Comparison of ENCODE assay signal across 8 cellular contexts in the genomic region with DNA sequence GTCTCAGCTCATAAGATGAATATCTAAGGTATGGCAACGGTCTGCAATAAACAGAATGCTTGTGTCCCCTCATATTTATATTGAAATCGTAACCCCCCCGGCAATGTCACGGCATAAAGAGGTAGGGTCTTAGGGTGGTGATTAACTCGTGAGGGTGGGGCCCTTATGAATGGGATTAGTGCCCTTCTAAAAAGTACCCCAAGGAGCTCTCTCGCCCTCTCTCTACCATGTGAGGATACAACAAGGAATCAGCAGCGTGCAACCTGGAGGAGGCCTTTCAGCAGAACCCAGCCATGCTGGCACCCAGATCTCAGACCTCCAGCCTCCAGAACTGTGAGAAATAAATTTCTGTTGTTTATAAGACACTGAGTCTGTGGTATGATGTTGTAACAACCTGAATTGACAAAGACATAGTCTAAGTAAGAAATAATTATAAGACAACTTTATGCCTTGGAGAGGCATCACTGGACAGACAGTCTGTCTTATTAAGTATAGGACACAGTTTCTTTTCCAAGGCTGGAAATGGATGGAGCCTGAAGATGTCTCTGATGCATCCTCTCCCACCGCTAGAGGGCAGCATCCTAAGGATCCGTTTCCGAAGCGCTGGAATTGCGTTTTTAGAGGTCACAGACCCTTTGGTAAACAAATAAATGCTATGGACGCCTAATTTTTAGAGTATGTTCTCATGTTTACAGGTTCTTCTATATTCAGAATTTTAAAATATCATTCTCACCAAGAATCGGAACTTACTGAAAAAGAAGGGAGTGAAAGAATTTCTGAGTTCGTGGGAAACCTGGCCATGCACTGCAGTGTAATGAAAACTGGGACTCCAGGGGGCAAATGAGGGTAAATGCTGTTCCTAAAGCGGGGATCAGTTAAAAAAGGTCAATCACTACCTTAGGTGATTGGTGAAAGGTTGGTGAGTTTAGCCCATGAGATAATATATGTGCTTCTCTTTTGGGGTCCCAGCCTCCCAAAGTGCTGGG. TPM values are rescaled to one million over a fixed set of nuclear protein-coding genes. Genes with fewer than 3 reads are reported as not detected.
DNase-seq lines count a peak whose midpoint lies in the region; ATAC-seq, FAIRE-seq and TF ChIP-seq lines count a peak whose summit lies in the region.

No MANE protein-coding gene starts in this region.

- peak; percentile 76 for FAIRE-seq in HepG2 (lab: Jason Lieb, UNC)

- TF ChIP-seq CTCF in GM23338 (conservative IDR thresholded peaks at IDR 0.05; ENCODE audit: low read depth in 2 of 2) (peak; percentile 76 to 95), RWPE1 (conservative IDR thresholded peaks at IDR 0.05; ENCODE audit: low read depth) (peak; percentile 83), breast epithelium (IDR thresholded peaks at IDR 0.05) (peak in 2 of 3 donors; percentile 34 to 46), HepG2 (CRISPR knock-in tag; IDR thresholded peaks at IDR 0.05) (peak; percentile 56)

- no peak overlapping the region for H3K4me2 ChIP-seq in GM23338
- H3K4me2 ChIP-seq in HepG2 (ENCODE audit: low read depth, low read length), result no peak overlapping the region

- H3K9me3 Mint-ChIP-seq in GM23338, result peaks cover 3% of the 10 kb centered on the region; the same call in 1 of the 3 replicates

- no peak overlapping the region for H3K9ac ChIP-seq in HepG2 (ENCODE audit: insufficient read depth, low read depth, low read length)

- no peaks in the 10 kb centered on the region for H3K27me3 ChIP-seq in GM23338 (ENCODE audit: insufficient read depth)
- H3K27me3 ChIP-seq in breast epithelium, result peaks cover 0 to 4% of the 10 kb centered on the region in 2 donors
- peaks cover under 1 to 1% of the 10 kb centered on the region in 2 experiments; a peak in 4 of 5 replicates for H3K27me3 ChIP-seq in HepG2 (ENCODE audit: control insufficient read depth in 1 of 2, insufficient read depth in 2 of 2, low read length in 2 of 2)

- peaks cover 0 to 4% of the 10 kb centered on the region in 2 donors for H3K9me3 ChIP-seq in breast epithelium
- H3K9me3 ChIP-seq in HepG2 (ENCODE audit: low read length), result no peaks in the 10 kb centered on the region

- DNase-seq in CD1c-positive myeloid dendritic cell (ENCODE audit: extremely low spot score) (peak; percentile 60), GM23338 (ENCODE audit: low spot score) (peak; percentile 88), RWPE1 (ENCODE audit: low spot score) (peak; percentile 24), breast epithelium (ENCODE audit: low spot score in 2 of 2) (no peak), HepG2 (ENCODE audit: low spot score) (peak; percentile 48)
- peak; percentile 5 for DNase-seq in stimulated activated naive CD4-positive, alpha-beta T cell treated with Interleukin-2 at 50 U/mL for 16 hours (lab: John Stamatoyannopoulos, UW)

- H3K27me3 Mint-ChIP-seq in GM23338 (ENCODE audit: insufficient read depth, low read depth, poor library complexity), result peaks cover 3% of the 10 kb centered on the region

- WGBS in HepG2 (ENCODE audit: low lambda C conversion rate), result 13% methylated on average over 16 of the region's 16 CpGs

- no peaks in the 10 kb centered on the region for H3K36me3 ChIP-seq in GM23338 (ENCODE audit: insufficient read depth)
- H3K36me3 ChIP-seq in breast epithelium, result no peaks in the 10 kb centered on the region
- no peaks in the 10 kb centered on the region for H3K36me3 ChIP-seq in HepG2 (replicated peaks in 1 of 2; ENCODE audit: control insufficient read depth in 1 of 2, insufficient read depth in 2 of 2, low read length in 2 of 2)

- peak; percentile 71 for ATAC-seq in GM23338
- no peak; the same call in 2 of the 3 replicates for ATAC-seq in HepG2
- ATAC-seq in GM19452 (IDR thresholded peaks at IDR 0.05; ENCODE audit: unreplicated experiment), result no peak
- ATAC-seq in HG02588 (IDR thresholded peaks at IDR 0.05; ENCODE audit: unreplicated experiment), result no peak

- H3K27ac ChIP-seq in GM23338 (ENCODE audit: low read depth), result no peak overlapping the region
- H3K27ac ChIP-seq in RWPE1, result no peak overlapping the region
- H3K27ac ChIP-seq in breast epithelium, result no peak overlapping the region
- no peak overlapping the region for H3K27ac ChIP-seq in HepG2 (ENCODE audit: extremely low read length, insufficient read depth, low read length)

- H3K4me1 ChIP-seq in GM23338 (ENCODE audit: insufficient read depth), result peaks cover 10% of the 10 kb centered on the region
- no peaks in the 10 kb centered on the region for H3K4me1 ChIP-seq in breast epithelium
- no peaks in the 10 kb centered on the region for H3K4me1 ChIP-seq in HepG2 (ENCODE audit: insufficient read depth, low read length)

- BruUV-seq in HepG2 (replicated peaks; lab: Mats Ljungman, UMichigan), result no TSS peak

- in situ Hi-C loops in HepG2 (cut with HindIII; ENCODE audit: extremely low pct_ligation_motif_present, low pct_unique_long_range_greater_than_20kb), result no loop called here

- TF ChIP-seq POLR2A in breast epithelium (IDR thresholded peaks at IDR 0.05) (no peak), HepG2 (IDR thresholded peaks at IDR 0.05; ENCODE audit: insufficient read depth in 1 of 2, low read depth in 2 of 2, low read length in 2 of 2) (no peak)

- no peaks in the 10 kb centered on the region; the same call in 1 of the 2 replicates for H3F3A ChIP-seq in GM23338 (replicated peaks; ENCODE audit: low read depth)

- no peak overlapping the region for H3K4me3 Mint-ChIP-seq in GM23338

- H3K27ac Mint-ChIP-seq in GM23338, result no peak overlapping the region

- H3K4me3 ChIP-seq in GM23338 (no peak overlapping the region), breast epithelium (no peak overlapping the region), HepG2 (replicated peaks in 1 of 3; ENCODE audit: insufficient read depth in 1 of 3, low read depth in 2 of 3, low read length in 3 of 3) (no peak overlapping the region)

- no peak for TF ChIP-seq EP300 in HepG2 (IDR thresholded peaks at IDR 0.05; ENCODE audit: low read depth in 2 of 2, low read length in 2 of 2)
- no peak for TF ChIP-seq EP300 in HepG2 (CRISPR knock-in tag; IDR thresholded peaks at IDR 0.05; ENCODE audit: borderline replicate concordance)

- no peaks in the 10 kb centered on the region; the same call in 2 of the 3 replicates for H3K36me3 Mint-ChIP-seq in GM23338 (ENCODE audit: low read depth)

- no peaks in the 10 kb centered on the region for H3K79me2 ChIP-seq in GM23338 (replicated peaks; ENCODE audit: insufficient read depth)
- no peaks in the 10 kb centered on the region for H3K79me2 ChIP-seq in HepG2 (ENCODE audit: insufficient read depth, low read length)

- no peaks in the 10 kb centered on the region for H3K9me2 ChIP-seq in GM23338 (ENCODE audit: insufficient read depth)

- POLR2A ChIA-PET in RWPE1 (lab: Yijun Ruan, JAX; ENCODE audit: low non-redundant PET) (no interaction called here), HepG2 (lab: Yijun Ruan, JAX) (no interaction called here)

- intact Hi-C loops in breast epithelium (cut with DNase I; ENCODE audit: low total_unique reads), result no loop called here
- intact Hi-C loops in HepG2 (cut with micrococcal nuclease; ENCODE audit: unreplicated experiment), result loop anchor here (2.0 to 5.0 kb wide), 2 partner anchors 23 to 88 kb away; no protein-coding TSS in a partner anchor

- CTCF ChIA-PET in RWPE1 (lab: Yijun Ruan, JAX) (interaction anchor here (0.7 kb wide), 1 partner anchor 92 kb away, joined by 3 read pairs; no protein-coding TSS in a partner anchor), HepG2 (lab: Yijun Ruan, JAX; ENCODE audit: low intra/inter-chr PET ratio, low total read pairs) (interaction anchor here (0.9 to 1.5 kb wide), 3 partner anchors 77 to 214 kb away, joined by 4 to 5 read pairs (median 5); no protein-coding TSS in a partner anchor)

- TF ChIP-seq RAD21 in HepG2 (CRISPR knock-in tag; IDR thresholded peaks at IDR 0.05), result no peak

- H3K4me1 Mint-ChIP-seq in GM23338, result peaks cover 27% of the 10 kb centered on the region

- no peaks in the 10 kb centered on the region for H4K20me1 ChIP-seq in GM23338 (replicated peaks; ENCODE audit: insufficient read depth)
- H4K20me1 ChIP-seq in HepG2 (ENCODE audit: insufficient read depth, low read length), result no peaks in the 10 kb centered on the region

- H2AFZ ChIP-seq in GM23338 (no peak overlapping the region), HepG2 (ENCODE audit: low read length) (no peak overlapping the region)

RNA-seq across cellular contexts. Expression of a gene that starts 13.3 kb away (rescaled TPM):
- not detected in 2 replicates for total RNA-seq in GM23338 (2014; rRNA removed; shearing (Covaris generic))
- polyA plus RNA-seq in GM23338 (2016; fragmentation: Nextera tagmentation; extraction: Ambion mirVana), result 0.47 TPM in 1 of 2 replicates, not detected in the other
- not detected for total RNA-seq in breast epithelium
- total RNA-seq in HepG2 (2016; rRNA removed; fragmentation: Illumina TruSeq; extraction: Trizol), result not detected in 2 replicates
- not detected in 2 replicates for total RNA-seq in HepG2 (2016; cell fraction: cytosol; rRNA removed; fragmentation: Illumina TruSeq; extraction: Trizol; ENCODE audit: low read depth)
- not detected in 2 replicates for total RNA-seq in HepG2 (2016; cell fraction: insoluble cytoplasmic fraction; rRNA removed; fragmentation: Illumina TruSeq; extraction: Trizol)
- not detected in 2 replicates for total RNA-seq in HepG2 (2016; cell fraction: membrane; rRNA removed; fragmentation: Illumina TruSeq; extraction: Trizol)
- not detected in 2 replicates for total RNA-seq in HepG2 (2016; cell fraction: nucleus; rRNA removed; fragmentation: Illumina TruSeq; extraction: Trizol)
- not detected in 2 replicates for polyA plus RNA-seq in HepG2 (2011; rRNA removed)
- not detected in 2 replicates for polyA plus RNA-seq in HepG2 (2011; cell fraction: cytosol; rRNA removed)
- not detected in 2 replicates for polyA plus RNA-seq in HepG2 (2011; cell fraction: nucleus; rRNA removed)
- polyA plus RNA-seq in HepG2 (2012), result not detected in 2 replicates
- not detected in 2 replicates for polyA plus RNA-seq in HepG2 (2016; cell fraction: cytosol; fragmentation: Illumina TruSeq; extraction: Trizol; ENCODE audit: low read depth)
- not detected in 2 replicates for polyA plus RNA-seq in HepG2 (2016; cell fraction: insoluble cytoplasmic fraction; fragmentation: Illumina TruSeq; extraction: Trizol; ENCODE audit: low read depth)
- not detected in 2 replicates for polyA plus RNA-seq in HepG2 (2016; cell fraction: membrane; fragmentation: Illumina TruSeq; extraction: Trizol; ENCODE audit: low read depth)
- not detected in 2 replicates for polyA plus RNA-seq in HepG2 (2016; cell fraction: nucleus; fragmentation: Illumina TruSeq; extraction: Trizol; ENCODE audit: insufficient read depth, low read depth)
- polyA minus RNA-seq in HepG2 (2011; rRNA and poly(A)+ RNA removed; ENCODE audit: low replicate concordance), result not detected in 2 replicates
- polyA minus RNA-seq in HepG2 (2011; cell fraction: cytosol; rRNA and poly(A)+ RNA removed), result not detected in 2 replicates
- polyA minus RNA-seq in HepG2 (2011; cell fraction: nucleus; rRNA and poly(A)+ RNA removed), result not detected in 2 replicates

RNA-seq across cellular contexts. Expression of a gene that starts 27.6 kb away (rescaled TPM):
- not detected in 2 replicates for total RNA-seq in GM23338 (2014; rRNA removed; shearing (Covaris generic))
- polyA plus RNA-seq in GM23338 (2016; fragmentation: Nextera tagmentation; extraction: Ambion mirVana) (0.63 TPM in 1 of 2 replicates, not detected in the other), HepG2 (2011; rRNA removed) (not detected in 2 replicates)
- total RNA-seq in breast epithelium (not detected), HepG2 (2016; rRNA removed; fragmentation: Illumina TruSeq; extraction: Trizol) (not detected in 2 replicates)
- total RNA-seq in HepG2 (2016; cell fraction: cytosol; rRNA removed; fragmentation: Illumina TruSeq; extraction: Trizol; ENCODE audit: low read depth), result not detected in 2 replicates
- not detected in 2 replicates for total RNA-seq in HepG2 (2016; cell fraction: insoluble cytoplasmic fraction; rRNA removed; fragmentation: Illumina TruSeq; extraction: Trizol)
- not detected in 2 replicates for total RNA-seq in HepG2 (2016; cell fraction: membrane; rRNA removed; fragmentation: Illumina TruSeq; extraction: Trizol)
- not detected in 2 replicates for total RNA-seq in HepG2 (2016; cell fraction: nucleus; rRNA removed; fragmentation: Illumina TruSeq; extraction: Trizol)
- polyA plus RNA-seq in HepG2 (2011; cell fraction: cytosol; rRNA removed), result not detected in 2 replicates
- not detected in 2 replicates for polyA plus RNA-seq in HepG2 (2011; cell fraction: nucleus; rRNA removed)
- not detected in 2 replicates for polyA plus RNA-seq in HepG2 (2012)
- not detected in 2 replicates for polyA plus RNA-seq in HepG2 (2016; cell fraction: cytosol; fragmentation: Illumina TruSeq; extraction: Trizol; ENCODE audit: low read depth)
- polyA plus RNA-seq in HepG2 (2016; cell fraction: insoluble cytoplasmic fraction; fragmentation: Illumina TruSeq; extraction: Trizol; ENCODE audit: low read depth), result not detected in 2 replicates
- not detected in 2 replicates for polyA plus RNA-seq in HepG2 (2016; cell fraction: membrane; fragmentation: Illumina TruSeq; extraction: Trizol; ENCODE audit: low read depth)
- not detected in 2 replicates for polyA plus RNA-seq in HepG2 (2016; cell fraction: nucleus; fragmentation: Illumina TruSeq; extraction: Trizol; ENCODE audit: insufficient read depth, low read depth)
- polyA minus RNA-seq in HepG2 (2011; rRNA and poly(A)+ RNA removed; ENCODE audit: low replicate concordance), result not detected in 2 replicates
- not detected in 2 replicates for polyA minus RNA-seq in HepG2 (2011; cell fraction: cytosol; rRNA and poly(A)+ RNA removed)
- not detected in 2 replicates for polyA minus RNA-seq in HepG2 (2011; cell fraction: nucleus; rRNA and poly(A)+ RNA removed)

Comparison
In these comparisons a context has a peak if more than half of its experiments do, and no peak if none do; other contexts are left out.
1. DNase-seq: peak in CD1c-positive myeloid dendritic cell (single experiment), GM23338 (single experiment), RWPE1 (single experiment), HepG2 (single experiment) and stimulated activated naive CD4-positive, alpha-beta T cell treated with Interleukin-2 at 50 U/mL for 16 hours (single experiment); none in breast epithelium (0 of 2).
2. Peak in every context shown above with its lines, with median percentiles within 50 percentile points of each other: CTCF ChIP-seq.